In the genomic region with DNA sequence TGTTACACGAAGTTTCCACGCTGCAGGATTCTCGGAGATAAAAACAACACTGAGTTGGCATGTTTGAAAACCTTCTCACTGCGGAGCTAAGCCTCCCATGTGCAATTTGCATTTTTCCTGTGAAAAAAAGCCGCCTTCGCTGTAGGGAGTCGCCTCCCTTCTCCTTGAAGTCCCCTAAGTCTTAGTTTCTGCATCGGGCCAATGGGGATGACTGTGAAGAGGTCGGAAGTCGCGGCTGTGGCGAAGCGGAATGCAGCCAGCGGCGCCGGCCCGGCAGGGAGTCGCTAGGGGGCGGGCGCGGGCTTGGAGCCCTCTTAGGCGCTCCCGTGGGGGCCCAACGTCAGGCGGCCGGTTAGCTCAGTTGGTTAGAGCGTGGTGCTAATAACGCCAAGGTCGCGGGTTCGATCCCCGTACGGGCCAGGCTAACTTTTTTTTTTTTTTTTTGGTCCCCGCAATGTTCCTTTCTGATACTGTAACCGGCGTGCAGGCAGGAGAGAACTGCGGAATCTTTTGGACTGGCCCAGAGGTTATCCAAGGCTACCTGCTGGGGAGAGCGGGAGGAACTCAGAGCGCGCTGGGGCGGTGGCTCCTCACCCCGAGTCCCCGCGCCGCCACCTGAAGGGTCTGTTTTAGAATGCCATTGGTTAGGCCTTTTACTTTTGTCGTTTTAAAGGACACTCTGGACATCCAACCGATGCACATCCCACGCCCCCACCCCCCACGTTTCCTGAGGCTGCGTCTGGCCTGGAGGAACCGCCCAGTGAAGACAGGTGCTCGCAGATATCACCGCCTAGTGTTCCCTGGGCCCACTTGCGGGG, we compare ENCODE assay signal across 8 cellular contexts. TPM values are rescaled to one million over a fixed set of nuclear protein-coding genes. Genes with fewer than 3 reads are reported as not detected.
DNase-seq lines count a peak whose midpoint lies in the region; ATAC-seq and TF ChIP-seq lines count a peak whose summit lies in the region.

No MANE protein-coding gene starts in this region.

- H3K36me3 ChIP-seq in CD4-positive, CD25-positive, alpha-beta regulatory T cell (ENCODE audit: control insufficient read depth, insufficient read depth, low read length): no peaks in the 10 kb centered on the region
- H3K36me3 ChIP-seq in liver (ENCODE audit: control insufficient read depth in 4 of 4, insufficient read depth in 3 of 4, low read depth in 1 of 4, low read length in 3 of 4): no peaks in the 10 kb centered on the region

- peaks cover 12 to 72% (median 42%) of the 10 kb centered on the region in 4 donors for H3K4me1 Mint-ChIP-seq in CD4-positive, CD25-positive, alpha-beta regulatory T cell

- peaks cover 28% of the 10 kb centered on the region for H3K27me3 Mint-ChIP-seq in CD4-positive, CD25-positive, alpha-beta regulatory T cell

- H3K27me3 ChIP-seq in CD4-positive, CD25-positive, alpha-beta regulatory T cell (ENCODE audit: control insufficient read depth, insufficient read depth, low read length): no peaks in the 10 kb centered on the region
- H3K27me3 ChIP-seq in liver (ENCODE audit: control insufficient read depth in 4 of 4, insufficient read depth in 4 of 4, low read length in 3 of 4): no peaks in the 10 kb centered on the region

- peak overlapping the region; percentile 93 to 99 (median 99) for H3K27ac Mint-ChIP-seq in CD4-positive, CD25-positive, alpha-beta regulatory T cell

- peaks cover 0 to 4% (median 0%) of the 10 kb centered on the region in 7 donors for H3K9me3 Mint-ChIP-seq in CD4-positive, CD25-positive, alpha-beta regulatory T cell

- H3K36me3 Mint-ChIP-seq in CD4-positive, CD25-positive, alpha-beta regulatory T cell: peaks cover 5% of the 10 kb centered on the region

- peak overlapping the region; percentile 68 for H3K27ac ChIP-seq in CD4-positive, CD25-positive, alpha-beta regulatory T cell (ENCODE audit: insufficient read depth, low read length, poor library complexity, severe bottlenecking)
- peak overlapping the region; percentile 71 to 73 for H3K27ac ChIP-seq in liver (ENCODE audit: low read depth in 1 of 2, low read length in 2 of 2)

- peaks cover 50% of the 10 kb centered on the region for H3K4me1 ChIP-seq in CD4-positive, CD25-positive, alpha-beta regulatory T cell (ENCODE audit: control insufficient read depth, insufficient read depth, low read length, poor library complexity, severe bottlenecking)
- peaks cover 7 to 55% (median 38%) of the 10 kb centered on the region in 4 donors for H3K4me1 ChIP-seq in liver (ENCODE audit: control insufficient read depth in 4 of 4, insufficient read depth in 4 of 4, low read length in 3 of 4)

- ATAC-seq in CD4-positive, CD25-positive, alpha-beta regulatory T cell (ENCODE audit: low read depth in 2 of 2): peak; percentile 69 to 71
- ATAC-seq in GM19397 (IDR thresholded peaks at IDR 0.05; ENCODE audit: unreplicated experiment) (peak; percentile 53), HG03558 (IDR thresholded peaks at IDR 0.05; ENCODE audit: extremely low read depth, unreplicated experiment) (peak; percentile 29)

- WGBS in liver: 2% methylated on average over 54 of the region's 54 CpGs

- no peak for TF ChIP-seq RAD21 in liver (IDR thresholded peaks at IDR 0.05)

- peak overlapping the region; percentile 94 to 98 (median 96) for H3K4me3 Mint-ChIP-seq in CD4-positive, CD25-positive, alpha-beta regulatory T cell

- peak; percentile 89 to 95 (median 90) for DNase-seq in CD4-positive, CD25-positive, alpha-beta regulatory T cell
- DNase-seq in NCI-H748 (lab: John Stamatoyannopoulos, UW; ENCODE audit: unreplicated experiment) (peak; percentile 95), dermis blood vessel endothelial cell (peak; percentile 93)
- peak; percentile 92 to 100 for DNase-seq in activated CD4-positive, alpha-beta T cell treated with anti-CD3 and anti-CD28 coated beads, Interleukin-2, amount 50 U/mL, for 24 hours (ENCODE audit: low read depth in 1 of 2, low spot score in 1 of 2)
- peak; percentile 93 for DNase-seq in stimulated activated CD4-positive, alpha-beta T cell treated with anti-CD3 and anti-CD28 coated beads, Interleukin-4, amount 100 ng/mL, for 1 hour

- H3K9me3 ChIP-seq in CD4-positive, CD25-positive, alpha-beta regulatory T cell (ENCODE audit: control insufficient read depth in 2 of 2, low read length in 2 of 2): no peaks in the 10 kb centered on the region
- no peaks in the 10 kb centered on the region for H3K9me3 ChIP-seq in liver (ENCODE audit: control insufficient read depth in 4 of 4, low read length in 3 of 4)

- H3K4me3 ChIP-seq in CD4-positive, CD25-positive, alpha-beta regulatory T cell (ENCODE audit: low read depth, low read length): peak overlapping the region; percentile 91
- peak overlapping the region; percentile 43 to 65 (median 50) for H3K4me3 ChIP-seq in liver (ENCODE audit: low read depth in 1 of 3, low read length in 3 of 3)

- TF ChIP-seq CTCF in liver (IDR thresholded peaks at IDR 0.05; ENCODE audit: low read depth, low read length, missing input control): peak; percentile 65

- peak overlapping the region; percentile 4 to 70 for H3K9ac ChIP-seq in liver (ENCODE audit: low read depth in 1 of 2, low read length in 2 of 2)

TF ChIP-seq in liver, 16 proteins besides CTCF, POLR2A, EP300 and RAD21 (continues in another document):
- TF ChIP-seq, protein P1, sequence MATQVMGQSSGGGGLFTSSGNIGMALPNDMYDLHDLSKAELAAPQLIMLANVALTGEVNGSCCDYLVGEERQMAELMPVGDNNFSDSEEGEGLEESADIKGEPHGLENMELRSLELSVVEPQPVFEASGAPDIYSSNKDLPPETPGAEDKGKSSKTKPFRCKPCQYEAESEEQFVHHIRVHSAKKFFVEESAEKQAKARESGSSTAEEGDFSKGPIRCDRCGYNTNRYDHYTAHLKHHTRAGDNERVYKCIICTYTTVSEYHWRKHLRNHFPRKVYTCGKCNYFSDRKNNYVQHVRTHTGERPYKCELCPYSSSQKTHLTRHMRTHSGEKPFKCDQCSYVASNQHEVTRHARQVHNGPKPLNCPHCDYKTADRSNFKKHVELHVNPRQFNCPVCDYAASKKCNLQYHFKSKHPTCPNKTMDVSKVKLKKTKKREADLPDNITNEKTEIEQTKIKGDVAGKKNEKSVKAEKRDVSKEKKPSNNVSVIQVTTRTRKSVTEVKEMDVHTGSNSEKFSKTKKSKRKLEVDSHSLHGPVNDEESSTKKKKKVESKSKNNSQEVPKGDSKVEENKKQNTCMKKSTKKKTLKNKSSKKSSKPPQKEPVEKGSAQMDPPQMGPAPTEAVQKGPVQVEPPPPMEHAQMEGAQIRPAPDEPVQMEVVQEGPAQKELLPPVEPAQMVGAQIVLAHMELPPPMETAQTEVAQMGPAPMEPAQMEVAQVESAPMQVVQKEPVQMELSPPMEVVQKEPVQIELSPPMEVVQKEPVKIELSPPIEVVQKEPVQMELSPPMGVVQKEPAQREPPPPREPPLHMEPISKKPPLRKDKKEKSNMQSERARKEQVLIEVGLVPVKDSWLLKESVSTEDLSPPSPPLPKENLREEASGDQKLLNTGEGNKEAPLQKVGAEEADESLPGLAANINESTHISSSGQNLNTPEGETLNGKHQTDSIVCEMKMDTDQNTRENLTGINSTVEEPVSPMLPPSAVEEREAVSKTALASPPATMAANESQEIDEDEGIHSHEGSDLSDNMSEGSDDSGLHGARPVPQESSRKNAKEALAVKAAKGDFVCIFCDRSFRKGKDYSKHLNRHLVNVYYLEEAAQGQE (IDR thresholded peaks at IDR 0.05): peak; percentile 30
- TF ChIP-seq TAF1 (conservative IDR thresholded peaks at IDR 0.05) (no peak), YY1 (IDR thresholded peaks at IDR 0.05) (no peak), ATF3 (IDR thresholded peaks at IDR 0.05) (peak; percentile 99), HNF4G (IDR thresholded peaks at IDR 0.05) (no peak), NR2F2 (IDR thresholded peaks at IDR 0.05) (peak; percentile 43), SP1 (IDR thresholded peaks at IDR 0.05) (peak; percentile 24), HNF4A (conservative IDR thresholded peaks at IDR 0.05) (no peak), EGR1 (IDR thresholded peaks at IDR 0.05; ENCODE audit: low read depth in 2 of 2) (no peak), FOXA1 (IDR thresholded peaks at IDR 0.05) (peak; percentile 55), FOXA2 (IDR thresholded peaks at IDR 0.05) (no peak), RXRA (IDR thresholded peaks at IDR 0.05) (peak; percentile 47 to 54), JUND (IDR thresholded peaks at IDR 0.05) (no peak), MAX (IDR thresholded peaks at IDR 0.05) (peak; percentile 17)

RNA-seq across cellular contexts. Expression of gene ZNF839, which starts 2.6 kb away (rescaled TPM):
- total RNA-seq in CD4-positive, CD25-positive, alpha-beta regulatory T cell: 15.3 TPM
- polyA plus RNA-seq in CD4-positive, CD25-positive, alpha-beta regulatory T cell: 1 to 10 TPM; 3.1 to 7.8 (median 4.2) TPM
- 5.8 and 8.0 TPM in 2 replicates for total RNA-seq in dermis blood vessel endothelial cell
- 1 to 10 TPM; 5.3 to 5.6 TPM for total RNA-seq in liver
- 1 to 10 TPM; 3.1 to 3.3 TPM for polyA plus RNA-seq in liver

RNA-seq across cellular contexts. Expression of gene MOK, which starts 12.0 kb away (rescaled TPM):
- 1.0 TPM for total RNA-seq in CD4-positive, CD25-positive, alpha-beta regulatory T cell
- 1 to 10 TPM in 1 of 4 donors, under 1 TPM in 2, not detected in 1; 0.73 to 1.4 (median 0.89) TPM for polyA plus RNA-seq in CD4-positive, CD25-positive, alpha-beta regulatory T cell
- total RNA-seq in dermis blood vessel endothelial cell: 2.7 and 3.9 TPM in 2 replicates
- total RNA-seq in liver: 1 to 10 TPM; 2.4 to 6.4 TPM
- polyA plus RNA-seq in liver: 1 to 10 TPM; 2.8 to 2.9 TPM

RNA-seq across cellular contexts. Expression of gene CINP, which starts 45.7 kb away (rescaled TPM):
- total RNA-seq in CD4-positive, CD25-positive, alpha-beta regulatory T cell: 21.5 TPM
- polyA plus RNA-seq in CD4-positive, CD25-positive, alpha-beta regulatory T cell: 10 to 100 TPM; 33.3 to 57.0 (median 42.8) TPM
- 57.9 and 61.9 TPM in 2 replicates for total RNA-seq in dermis blood vessel endothelial cell
- total RNA-seq in liver: 10 to 100 TPM; 25.1 to 30.1 TPM
- polyA plus RNA-seq in liver: 10 to 100 TPM; 30.3 to 34.6 TPM

RNA-seq across cellular contexts. Expression of gene TECPR2, which starts 45.8 kb away (rescaled TPM):
- total RNA-seq in CD4-positive, CD25-positive, alpha-beta regulatory T cell: 12.7 TPM
- 1 to 10 TPM; 2.4 to 2.9 (median 2.7) TPM for polyA plus RNA-seq in CD4-positive, CD25-positive, alpha-beta regulatory T cell
- total RNA-seq in dermis blood vessel endothelial cell: 14.6 and 25.4 TPM in 2 replicates
- 10 to 100 TPM in 1 of 2 donors, 1 to 10 TPM in 1; 6.3 to 12.6 TPM for total RNA-seq in liver
- polyA plus RNA-seq in liver: 1 to 10 TPM; 2.0 to 4.1 TPM

Comparison
In these comparisons a context has a peak if more than half of its experiments do, and no peak if none do; other contexts are left out.
1. Peak in every context shown above with its lines: DNase-seq, ATAC-seq, H3K4me3 ChIP-seq and H3K27ac ChIP-seq.